19 cellular contexts compared by ENCODE assay signal in genomic region chr3:132079150-132079549, GRCh38. TPM values are rescaled to one million over a fixed set of nuclear protein-coding genes. Genes with fewer than 3 reads are reported as not detected.
"Had no signal": no experiment of that assay in that cellular context is flagged by ENCODE, and none has a peak within 500 bp of the region (broad histone marks: within the 10 kb centered on the region; RNA-seq: fewer than 3 reads in every experiment).

No MANE protein-coding gene starts in this region.

- DNase-seq: activated CD4-positive, alpha-beta T cell treated with anti-CD3 and anti-CD28 coated beads for 1 hour; activated CD4-positive, alpha-beta T cell treated with anti-CD3 and anti-CD28 coated beads, Interleukin-2, amount 50 U/mL, for 48 hours; activated CD8-positive, alpha-beta memory T cell treated with anti-CD3 and anti-CD28 coated beads, Interleukin-2, amount 10 ng/mL, durations not matched to agents 7 days and 5 days; activated effector memory CD4-positive, alpha-beta T cell treated with anti-CD3 and anti-CD28 coated beads, Interleukin-2, amount 50 U/mL, for 16 hours; activated T-cell treated with anti-CD3 and anti-CD28 coated beads, Interleukin-2, amount 50 U/mL, for 4 hours; anterior cingulate cortex; central memory CD4-positive, alpha-beta T cell; cortex of kidney; effector memory CD4-positive, alpha-beta T cell; islet precursor cell; left lung; mesendoderm; pancreas; stimulated activated CD4-positive, alpha-beta T cell treated with anti-CD3 and anti-CD28 coated beads, Interleukin-4, amount 100 ng/mL, for 4 hours; stomach; SW 1271 had no signal

- H3K4me3 ChIP-seq: left lung, pancreas, skin epidermis, stomach, thoracic aorta had no signal

- H3K9me3 ChIP-seq: left lung, pancreas, stomach, thoracic aorta had no signal

- H3K27me3 ChIP-seq: left lung, pancreas, stomach had no signal

- H3K27ac ChIP-seq: left lung, pancreas, skin epidermis, stomach, thoracic aorta had no signal

- H3K4me1 ChIP-seq: left lung, pancreas, stomach had no signal

- H3K36me3 ChIP-seq: left lung, pancreas, stomach, thoracic aorta had no signal

- ATAC-seq: activated CD8-positive, alpha-beta memory T cell treated with anti-CD3 and anti-CD28 coated beads, Interleukin-2, amount 10 ng/mL, durations not matched to agents 7 days and 5 days; activated T-cell treated with anti-CD3 and anti-CD28 coated beads, Interleukin-2, amount 50 U/mL, for 4 hours; left lung; pancreas had no signal

RNA-seq across cellular contexts. Expression of gene CPNE4, which starts 44.3 kb away (rescaled TPM):
- total RNA-seq: activated CD8-positive, alpha-beta memory T cell treated with anti-CD3 and anti-CD28 coated beads, Interleukin-2, amount 10 ng/mL, durations not matched to agents 7 days and 5 days; activated T-cell treated with anti-CD3 and anti-CD28 coated beads, Interleukin-2, amount 50 U/mL, for 4 hours; fibroblast of villous mesenchyme had no signal
